In genomic region chr10:396535-397220, GRCh38 we compare ENCODE assay signal across 27 cellular contexts.
DNase-seq lines count a peak whose midpoint lies in the region; ATAC-seq and TF ChIP-seq lines count a peak whose summit lies in the region.
"Had no signal": no experiment of that assay in that cellular context is flagged by ENCODE, and none has a peak within 500 bp of the region (broad histone marks: within the 10 kb centered on the region; RNA-seq: fewer than 3 reads in every experiment).

No MANE protein-coding gene starts in this region.

- CTCF ChIA-PET in activated CD4-positive, alpha-beta memory T cell treated with anti-CD3 and anti-CD28 coated beads for 36 hours (lab: Charles Lee) = no interaction called here

- intact Hi-C loops in transverse colon (cut with DNase I; ENCODE audit: low total_unique reads) = no loop called here
- intact Hi-C loops in activated CD4-positive, alpha-beta memory T cell treated with anti-CD3 and anti-CD28 coated beads for 36 hours (cut with micrococcal nuclease) = no loop called here

- H3K79me2 ChIP-seq in MM.1S (ENCODE audit: low read length) = no peaks in the 10 kb centered on the region

- WGBS in transverse colon (ENCODE audit: low coverage in 1 of 2), 2 donors = 47 to 58% methylated on average over 2 to 8 of the region's 8 CpGs

- H3K27ac ChIP-seq in skeletal muscle tissue (ENCODE audit: low read depth, low read length) (peak overlapping the region; percentile 3), MM.1S (ENCODE audit: low read length) (no peak overlapping the region), transverse colon (no peak overlapping the region)
- H3K27ac ChIP-seq: breast epithelium, colonic mucosa, HL-60, left lung, ovary, uterus, VCaP had no signal

- H3K9me3 Mint-ChIP-seq in activated CD4-positive, alpha-beta memory T cell treated with anti-CD3 and anti-CD28 coated beads for 36 hours = no peaks in the 10 kb centered on the region
- H3K9me3 Mint-ChIP-seq: activated naive CD4-positive, alpha-beta T cell treated with anti-CD3 and anti-CD28 coated beads, Interleukin-2, amount 10 ng/mL, durations not matched to agents 7 days and 5 days; nephron had no signal

- H3F3A ChIP-seq in MM.1S (ENCODE audit: insufficient read depth, low read length) = no peaks in the 10 kb centered on the region

- in situ Hi-C loops in transverse colon (cut with MboI; ENCODE audit: low pct_ligation_motif_present in 1 of 4, low pct_unique_long_range_greater_than_20kb in 1 of 4, low sequenced_read_pairs in 3 of 4) = no loop called here

- no peak overlapping the region for H3K9ac ChIP-seq in skeletal muscle tissue (ENCODE audit: low read depth in 1 of 3, low read length in 3 of 3)
- no peak overlapping the region for H3K9ac ChIP-seq in MM.1S (ENCODE audit: low read length)

- DNase-seq in LHCN-M2 (ENCODE audit: low read depth) (peak; percentile 58), fibroblast of mammary gland (ENCODE audit: low read depth) (peak; percentile 8), left lobe of liver (ENCODE audit: low spot score) (no peak), MM.1S (no peak), transverse colon (no peak), NCI-H1436 (lab: John Stamatoyannopoulos, UW) (no peak)
- no peak for DNase-seq in activated CD4-positive, alpha-beta memory T cell treated with anti-CD3 and anti-CD28 coated beads for 36 hours
- DNase-seq: ACHN; activated CD4-positive, alpha-beta T cell treated with anti-CD3 and anti-CD28 coated beads for 48 hours; activated CD8-positive, alpha-beta memory T cell treated with anti-CD3 and anti-CD28 coated beads, Interleukin-2, amount 10 ng/mL, durations not matched to agents 7 days and 5 days; activated naive CD4-positive, alpha-beta T cell treated with anti-CD3 and anti-CD28 coated beads, Interleukin-2, amount 10 ng/mL, durations not matched to agents 7 days and 5 days; amniotic stem cell; Caco-2; colonic mucosa; H7; NCI-H1092; NCI-H2029; NCI-H2227 treated with DMSO at 0.1 percent for 48 hours; OCI-M1; ovary; uterus had no signal

- H3K9me3 ChIP-seq in skeletal muscle tissue (ENCODE audit: control insufficient read depth in 3 of 3, low read length in 3 of 3) = no peaks in the 10 kb centered on the region
- no peaks in the 10 kb centered on the region for H3K9me3 ChIP-seq in MM.1S (replicated peaks; ENCODE audit: insufficient read depth, low read length)
- H3K9me3 ChIP-seq in transverse colon = no peaks in the 10 kb centered on the region
- H3K9me3 ChIP-seq: breast epithelium, Caco-2, colonic mucosa, left lung, ovary, uterus had no signal

- no peaks in the 10 kb centered on the region for H3K9me2 ChIP-seq in MM.1S (replicated peaks; ENCODE audit: insufficient read depth, low read length)

- H3K4me3 ChIP-seq in fibroblast of mammary gland (ENCODE audit: control insufficient read depth, low read depth, low read length) = no peak overlapping the region
- no peak overlapping the region for H3K4me3 ChIP-seq in skeletal muscle tissue (ENCODE audit: low read length in 3 of 3)
- no peak overlapping the region for H3K4me3 ChIP-seq in MM.1S (ENCODE audit: low read length)
- no peak overlapping the region for H3K4me3 ChIP-seq in transverse colon
- H3K4me3 ChIP-seq: colonic mucosa, left lung, ovary, uterus had no signal

- peaks cover 3 to 29% (median 21%) of the 10 kb centered on the region in 3 donors for H3K4me1 ChIP-seq in skeletal muscle tissue (ENCODE audit: control insufficient read depth in 3 of 3, insufficient read depth in 3 of 3, low read length in 3 of 3)
- H3K4me1 ChIP-seq in MM.1S (ENCODE audit: low read length) = no peaks in the 10 kb centered on the region
- H3K4me1 ChIP-seq in transverse colon = peaks cover 0 to 5% (median 0%) of the 10 kb centered on the region in 4 donors
- H3K4me1 ChIP-seq: colonic mucosa, left lung, uterus had no signal

- no peak overlapping the region for H2AFZ ChIP-seq in MM.1S (ENCODE audit: low read length)

- TF ChIP-seq CTCF in fibroblast of mammary gland (conservative IDR thresholded peaks at IDR 0.05; ENCODE audit: control insufficient read depth, insufficient read depth, low read depth, low read length) (no peak), MM.1S (IDR thresholded peaks at IDR 0.05; ENCODE audit: low read length) (no peak), transverse colon (IDR thresholded peaks at IDR 0.05) (no peak)

- ATAC-seq in left lobe of liver = peak; percentile 20
- ATAC-seq: activated CD8-positive, alpha-beta memory T cell treated with anti-CD3 and anti-CD28 coated beads, Interleukin-2, amount 10 ng/mL, durations not matched to agents 7 days and 5 days had no signal

- H3K27me3 ChIP-seq in skeletal muscle tissue (ENCODE audit: control insufficient read depth in 3 of 3, insufficient read depth in 3 of 3, low read length in 3 of 3) (no peaks in the 10 kb centered on the region), MM.1S (replicated peaks; ENCODE audit: insufficient read depth, low read length) (no peaks in the 10 kb centered on the region), transverse colon (no peaks in the 10 kb centered on the region)
- H3K27me3 ChIP-seq: breast epithelium, colonic mucosa, left lung, ovary, uterus had no signal

- POLR2A ChIA-PET in activated CD4-positive, alpha-beta memory T cell treated with anti-CD3 and anti-CD28 coated beads for 36 hours (lab: Charles Lee) = interaction anchor here (0.6 kb wide), 1 partner anchor 130 kb away, joined by 3 read pairs; no protein-coding TSS in a partner anchor

- no peaks in the 10 kb centered on the region for H4K20me1 ChIP-seq in MM.1S (ENCODE audit: insufficient read depth, low read length)

- H3K27ac Mint-ChIP-seq in activated CD4-positive, alpha-beta memory T cell treated with anti-CD3 and anti-CD28 coated beads for 36 hours = no peak overlapping the region
- H3K27ac Mint-ChIP-seq: activated CD8-positive, alpha-beta memory T cell treated with anti-CD3 and anti-CD28 coated beads, Interleukin-2, amount 10 ng/mL, durations not matched to agents 7 days and 5 days; activated naive CD4-positive, alpha-beta T cell treated with anti-CD3 and anti-CD28 coated beads, Interleukin-2, amount 10 ng/mL, durations not matched to agents 7 days and 5 days had no signal

- TF ChIP-seq EP300 in transverse colon (IDR thresholded peaks at IDR 0.05; ENCODE audit: low read depth) = no peak

- no peak for TF ChIP-seq POLR2A in transverse colon (IDR thresholded peaks at IDR 0.05)

- H3K4me1 Mint-ChIP-seq in activated CD4-positive, alpha-beta memory T cell treated with anti-CD3 and anti-CD28 coated beads for 36 hours (ENCODE audit: low read depth) = no peaks in the 10 kb centered on the region
- H3K4me1 Mint-ChIP-seq: activated naive CD4-positive, alpha-beta T cell treated with anti-CD3 and anti-CD28 coated beads, Interleukin-2, amount 10 ng/mL, durations not matched to agents 7 days and 5 days had no signal

- no peaks in the 10 kb centered on the region for H3K27me3 Mint-ChIP-seq in activated CD4-positive, alpha-beta memory T cell treated with anti-CD3 and anti-CD28 coated beads for 36 hours
- H3K27me3 Mint-ChIP-seq: activated CD8-positive, alpha-beta memory T cell treated with anti-CD3 and anti-CD28 coated beads, Interleukin-2, amount 10 ng/mL, durations not matched to agents 7 days and 5 days had no signal

- H3K4me2 ChIP-seq in MM.1S (ENCODE audit: low read depth, low read length) = no peak overlapping the region

- H3K36me3 Mint-ChIP-seq in activated CD4-positive, alpha-beta memory T cell treated with anti-CD3 and anti-CD28 coated beads for 36 hours = peaks cover 1% of the 10 kb centered on the region
- H3K36me3 Mint-ChIP-seq: activated CD8-positive, alpha-beta memory T cell treated with anti-CD3 and anti-CD28 coated beads, Interleukin-2, amount 10 ng/mL, durations not matched to agents 7 days and 5 days; activated naive CD4-positive, alpha-beta T cell treated with anti-CD3 and anti-CD28 coated beads, Interleukin-2, amount 10 ng/mL, durations not matched to agents 7 days and 5 days had no signal

- H3K4me3 Mint-ChIP-seq in activated CD4-positive, alpha-beta memory T cell treated with anti-CD3 and anti-CD28 coated beads for 36 hours = no peak overlapping the region
- H3K4me3 Mint-ChIP-seq: activated CD8-positive, alpha-beta memory T cell treated with anti-CD3 and anti-CD28 coated beads, Interleukin-2, amount 10 ng/mL, durations not matched to agents 7 days and 5 days; activated naive CD4-positive, alpha-beta T cell treated with anti-CD3 and anti-CD28 coated beads, Interleukin-2, amount 10 ng/mL, durations not matched to agents 7 days and 5 days; nephron had no signal

- H3K36me3 ChIP-seq in skeletal muscle tissue (ENCODE audit: control insufficient read depth in 3 of 3, insufficient read depth in 3 of 3, low read length in 3 of 3) (peaks cover 0 to 11% (median 2%) of the 10 kb centered on the region in 3 donors), MM.1S (replicated peaks; ENCODE audit: insufficient read depth, low read length) (no peaks in the 10 kb centered on the region), transverse colon (no peaks in the 10 kb centered on the region)
- H3K36me3 ChIP-seq: breast epithelium, colonic mucosa, left lung, ovary, uterus had no signal

Comparison
In these comparisons a context has a peak if more than half of its experiments do, and no peak if none do; other contexts are left out.
1. DNase-seq: peak in LHCN-M2 (single experiment) and fibroblast of mammary gland (single experiment); none in left lobe of liver (single experiment), MM.1S (single experiment), transverse colon (single experiment), NCI-H1436 (single experiment) and activated CD4-positive, alpha-beta memory T cell treated with anti-CD3 and anti-CD28 coated beads for 36 hours (single experiment).